Comparison of ENCODE assay signal across 8 cellular contexts in genomic region chrX:41336447-41336846, GRCh38. TPM values are rescaled to one million over a fixed set of nuclear protein-coding genes. Genes with fewer than 3 reads are reported as not detected.
DNase-seq lines count a peak whose midpoint lies in the region; ATAC-seq and TF ChIP-seq lines count a peak whose summit lies in the region.

No MANE protein-coding gene starts in this region.

- H3K4me1 ChIP-seq in DND-41 (ENCODE audit: insufficient read depth, low read length) = peaks cover 26% of the 10 kb centered on the region
- peaks cover 45 to 71% (median 55%) of the 10 kb centered on the region in 4 donors for H3K4me1 ChIP-seq in esophagus muscularis mucosa
- peaks cover 3% of the 10 kb centered on the region for H3K4me1 ChIP-seq in parathyroid adenoma

- H3K9me3 ChIP-seq in DND-41 (ENCODE audit: insufficient read depth, low read length, severe bottlenecking) (no peaks in the 10 kb centered on the region), esophagus muscularis mucosa (no peaks in the 10 kb centered on the region), parathyroid adenoma (ENCODE audit: control insufficient read depth, low read length) (no peaks in the 10 kb centered on the region)

- intact Hi-C loops in esophagus muscularis mucosa (cut with DNase I) = loop anchor here (10.0 kb wide), 2 partner anchors 108 to 252 kb away; partner anchors contain the start of genes NYX and USP9X

- H3K79me2 ChIP-seq in DND-41 (ENCODE audit: insufficient read depth, low read length) (peaks cover 86% of the 10 kb centered on the region), parathyroid adenoma (peaks cover 24% of the 10 kb centered on the region)

- no peak for TF ChIP-seq EP300 in esophagus muscularis mucosa (IDR thresholded peaks at IDR 0.05)

- no peaks in the 10 kb centered on the region for H3K27me3 ChIP-seq in DND-41 (ENCODE audit: insufficient read depth, low read length, poor library complexity)
- H3K27me3 ChIP-seq in esophagus muscularis mucosa = no peaks in the 10 kb centered on the region
- no peaks in the 10 kb centered on the region for H3K27me3 ChIP-seq in parathyroid adenoma (ENCODE audit: control insufficient read depth, insufficient read depth, low read length)

- H3K4me3 ChIP-seq in DND-41 (ENCODE audit: low read depth in 1 of 2, low read length in 2 of 2) (peak overlapping the region; percentile 85 to 95; a peak in 3 of 4 replicates), esophagus muscularis mucosa (peak overlapping the region; percentile 78 to 90 (median 84)), parathyroid adenoma (ENCODE audit: low read depth, low read length) (peak overlapping the region; percentile 100)

- DNase-seq in DND-41 = no peak
- peak; percentile 33 for DNase-seq in RKO (ENCODE audit: low spot score)
- DNase-seq in esophagus muscularis mucosa (ENCODE audit: extremely low spot score) = no peak
- no peak for DNase-seq in NCI-H345 (lab: John Stamatoyannopoulos, UW)
- DNase-seq in dermis blood vessel endothelial cell = no peak

- TF ChIP-seq CTCF in DND-41 (IDR thresholded peaks at IDR 0.05; ENCODE audit: borderline replicate concordance, extremely low read depth, low read length, poor library complexity, severe bottlenecking) (no peak), esophagus muscularis mucosa (IDR thresholded peaks at IDR 0.05) (no peak), parathyroid adenoma (IDR thresholded peaks at IDR 0.05) (no peak)

- TF ChIP-seq POLR2A in esophagus muscularis mucosa (IDR thresholded peaks at IDR 0.05; ENCODE audit: low read depth) = no peak

- H3K4me2 ChIP-seq in DND-41 (ENCODE audit: insufficient read depth, low read length) = peak overlapping the region; percentile 71
- peak overlapping the region; percentile 78 for H3K4me2 ChIP-seq in parathyroid adenoma (ENCODE audit: low read length)

- H4K20me1 ChIP-seq in DND-41 (ENCODE audit: insufficient read depth, low read length) = peaks cover 61% of the 10 kb centered on the region

- H3K9ac ChIP-seq in DND-41 (ENCODE audit: low read depth, low read length) = peak overlapping the region; percentile 100
- no peak overlapping the region for H3K9ac ChIP-seq in parathyroid adenoma

- H3K36me3 ChIP-seq in DND-41 (ENCODE audit: insufficient read depth, low read length) (peaks cover 60% of the 10 kb centered on the region), esophagus muscularis mucosa (peaks cover 6 to 37% (median 10%) of the 10 kb centered on the region in 4 donors), parathyroid adenoma (ENCODE audit: control insufficient read depth, insufficient read depth, low read length) (peaks cover 3% of the 10 kb centered on the region)

- H3K27ac ChIP-seq in DND-41 (ENCODE audit: low read length) (peak overlapping the region; percentile 1; the same call in 1 of the 2 replicates), esophagus muscularis mucosa (replicated peaks in 1 of 4) (peak overlapping the region; percentile 99 to 100 (median 100)), parathyroid adenoma (peak overlapping the region; percentile 100)

- H2AFZ ChIP-seq in DND-41 (ENCODE audit: low read depth, low read length) (no peak overlapping the region), parathyroid adenoma (no peak overlapping the region)

- ATAC-seq in DND-41 (ENCODE audit: insufficient read depth, low read depth) (no peak), HG03175 (IDR thresholded peaks at IDR 0.05; ENCODE audit: unreplicated experiment) (no peak), GM21717 (IDR thresholded peaks at IDR 0.05; ENCODE audit: unreplicated experiment) (no peak)

- WGBS in esophagus muscularis mucosa = 65% methylated on average over 7 of the region's 7 CpGs

RNA-seq across cellular contexts. Expression of gene DDX3X, which starts 2.5 kb away (rescaled TPM):
- 100 to 1,000 TPM; 169 to 282 (median 253) TPM for total RNA-seq in esophagus muscularis mucosa
- 426 and 470 TPM in 2 replicates for total RNA-seq in dermis blood vessel endothelial cell

Comparison
In these comparisons a context has a peak if more than half of its experiments do, and no peak if none do; other contexts are left out.
1. H3K27ac ChIP-seq: peak in every context shown above with its lines; median percentile 100 in parathyroid adenoma; 100 in esophagus muscularis mucosa; 1 in DND-41.